Comparison of ENCODE assay signal across 12 cellular contexts in genomic region chrX:101191217-101191750, GRCh38. TPM values are rescaled to one million over a fixed set of nuclear protein-coding genes. Genes with fewer than 3 reads are reported as not detected.
DNase-seq lines count a peak whose midpoint lies in the region; ATAC-seq and TF ChIP-seq lines count a peak whose summit lies in the region.
"Had no signal": no experiment of that assay in that cellular context is flagged by ENCODE, and none has a peak within 500 bp of the region (broad histone marks: within the 10 kb centered on the region; RNA-seq: fewer than 3 reads in every experiment).

No MANE protein-coding gene starts in this region.

- H3K9me3 ChIP-seq in breast epithelium = peaks cover 0 to 4% of the 10 kb centered on the region in 2 donors
- no peaks in the 10 kb centered on the region for H3K9me3 ChIP-seq in gastroesophageal sphincter
- H3K9me3 ChIP-seq: A549 had no signal

- H3K27me3 ChIP-seq in breast epithelium (peaks cover 0 to 51% of the 10 kb centered on the region in 2 donors), gastroesophageal sphincter (no peaks in the 10 kb centered on the region)

- H3K27ac Mint-ChIP-seq in MCF 10A (ENCODE audit: low read depth, unreplicated experiment) (no peak overlapping the region), nephron (peak overlapping the region in 1 of 3 experiments; percentile 41)
- H3K27ac Mint-ChIP-seq in T-helper 2 cell treated with Interferon-gamma antibody and Interleukin-4, amounts not matched to agents 5 μg/mL and 100 μg/mL, for 36 hours = no peak overlapping the region
- H3K27ac Mint-ChIP-seq: activated naive CD4-positive, alpha-beta T cell treated with anti-CD3 and anti-CD28 coated beads for 36 hours had no signal

- no peaks in the 10 kb centered on the region for H3K9me3 Mint-ChIP-seq in MCF 10A (ENCODE audit: unreplicated experiment)
- H3K9me3 Mint-ChIP-seq in nephron = peaks cover 40% of the 10 kb centered on the region
- H3K9me3 Mint-ChIP-seq in T-helper 2 cell treated with Interferon-gamma antibody and Interleukin-4, amounts not matched to agents 5 μg/mL and 100 μg/mL, for 36 hours = no peaks in the 10 kb centered on the region
- H3K9me3 Mint-ChIP-seq: activated naive CD4-positive, alpha-beta T cell treated with anti-CD3 and anti-CD28 coated beads for 36 hours had no signal

- H3K27me3 Mint-ChIP-seq in MCF 10A (ENCODE audit: insufficient read depth, unreplicated experiment) (peaks cover 40% of the 10 kb centered on the region), nephron (ENCODE audit: low read depth) (no peaks in the 10 kb centered on the region)
- H3K27me3 Mint-ChIP-seq in T-helper 2 cell treated with Interferon-gamma antibody and Interleukin-4, amounts not matched to agents 5 μg/mL and 100 μg/mL, for 36 hours (ENCODE audit: low read depth) = peaks cover 11% of the 10 kb centered on the region

- WGBS in gastroesophageal sphincter (ENCODE audit: low coverage in 1 of 2), 2 donors = 1 to 51% methylated on average over 13 to 14 of the region's 50 CpGs

- H3K4me1 ChIP-seq in breast epithelium (no peaks in the 10 kb centered on the region), gastroesophageal sphincter (no peaks in the 10 kb centered on the region)
- H3K4me1 ChIP-seq: A549 had no signal

- H3K4me3 Mint-ChIP-seq in MCF 10A (ENCODE audit: unreplicated experiment) (no peak overlapping the region), nephron (peak overlapping the region; percentile 64 to 77 (median 76))
- no peak overlapping the region for H3K4me3 Mint-ChIP-seq in T-helper 2 cell treated with Interferon-gamma antibody and Interleukin-4, amounts not matched to agents 5 μg/mL and 100 μg/mL, for 36 hours
- H3K4me3 Mint-ChIP-seq: activated naive CD4-positive, alpha-beta T cell treated with anti-CD3 and anti-CD28 coated beads for 36 hours had no signal

- ATAC-seq in gastroesophageal sphincter = peak; percentile 75
- no peak for ATAC-seq in HG02885 (IDR thresholded peaks at IDR 0.05; ENCODE audit: poor library complexity, unreplicated experiment)
- no peak for ATAC-seq in HG03159 (IDR thresholded peaks at IDR 0.05; ENCODE audit: unreplicated experiment)
- ATAC-seq: A549, esophagus mucosa had no signal

- TF ChIP-seq EP300 in gastroesophageal sphincter (IDR thresholded peaks at IDR 0.05) = no peak

- H3K36me3 ChIP-seq in breast epithelium (no peaks in the 10 kb centered on the region), gastroesophageal sphincter (no peaks in the 10 kb centered on the region)

- TF ChIP-seq POLR2A in breast epithelium (IDR thresholded peaks at IDR 0.05) (no peak), gastroesophageal sphincter (IDR thresholded peaks at IDR 0.05) (no peak)

- POLR2A ChIA-PET in MCF 10A (lab: Yijun Ruan, JAX) = no interaction called here

- no TSS peak for BruUV-seq in MCF 10A (replicated peaks; lab: Mats Ljungman, UMichigan)

- intact Hi-C loops in breast epithelium (cut with DNase I; ENCODE audit: low total_unique reads) (no loop called here), MCF 10A (cut with micrococcal nuclease) (no loop called here)

- TF ChIP-seq CTCF in breast epithelium (IDR thresholded peaks at IDR 0.05) (no peak), MCF 10A (IDR thresholded peaks at IDR 0.05; ENCODE audit: unreplicated experiment) (no peak), gastroesophageal sphincter (IDR thresholded peaks at IDR 0.05) (no peak), nephron (IDR thresholded peaks at IDR 0.05; ENCODE audit: unreplicated experiment in 3 of 3) (no peak)

- H3K36me3 Mint-ChIP-seq in MCF 10A (ENCODE audit: insufficient read depth, unreplicated experiment) (no peaks in the 10 kb centered on the region), nephron (ENCODE audit: low read depth) (no peaks in the 10 kb centered on the region)
- no peaks in the 10 kb centered on the region for H3K36me3 Mint-ChIP-seq in T-helper 2 cell treated with Interferon-gamma antibody and Interleukin-4, amounts not matched to agents 5 μg/mL and 100 μg/mL, for 36 hours (ENCODE audit: low read depth)

- CTCF ChIA-PET in MCF 10A (lab: Yijun Ruan, JAX) = interaction anchor here (0.6 kb wide), 1 partner anchor 27 kb away, joined by 3 read pairs; no protein-coding TSS in a partner anchor

- no peaks in the 10 kb centered on the region for H3K4me1 Mint-ChIP-seq in MCF 10A (ENCODE audit: insufficient read depth, unreplicated experiment)
- no peaks in the 10 kb centered on the region for H3K4me1 Mint-ChIP-seq in nephron
- no peaks in the 10 kb centered on the region for H3K4me1 Mint-ChIP-seq in T-helper 2 cell treated with Interferon-gamma antibody and Interleukin-4, amounts not matched to agents 5 μg/mL and 100 μg/mL, for 36 hours (ENCODE audit: low read depth)

- DNase-seq in breast epithelium (ENCODE audit: low spot score in 2 of 2) = no peak
- DNase-seq in MCF 10A (ENCODE audit: unreplicated experiment) = no peak
- DNase-seq in COR-L47 (lab: John Stamatoyannopoulos, UW) = no peak
- DNase-seq in T-helper 2 cell treated with Interferon-gamma antibody and Interleukin-4, amounts not matched to agents 5 μg/mL and 100 μg/mL, for 36 hours (ENCODE audit: low spot score) = no peak
- DNase-seq: activated naive CD4-positive, alpha-beta T cell treated with anti-CD3 and anti-CD28 coated beads for 36 hours; NCI-H82 had no signal

- H3K27ac ChIP-seq in breast epithelium (no peak overlapping the region), gastroesophageal sphincter (peak overlapping the region in 3 of 4 donors; percentile 57 to 74 (median 65))
- H3K27ac ChIP-seq: A549 had no signal

- H3K4me3 ChIP-seq in breast epithelium (peak overlapping the region; percentile 10 to 17 (median 11)), gastroesophageal sphincter (peak overlapping the region; percentile 13 to 44)
- H3K4me3 ChIP-seq: A549 had no signal

RNA-seq across cellular contexts. Expression of gene DRP2, which starts 28.3 kb away (rescaled TPM):
- total RNA-seq in breast epithelium = under 1 TPM; under 0.01 TPM
- total RNA-seq in MCF 10A (2022) = 0.40 and 0.47 TPM in 2 replicates
- under 1 TPM; 0.20 to 0.54 (median 0.31) TPM for total RNA-seq in gastroesophageal sphincter

Comparison
In these comparisons a context has a peak if more than half of its experiments do, and no peak if none do; other contexts are left out.
1. H3K27ac ChIP-seq: peak in gastroesophageal sphincter (3 of 4); none in breast epithelium (0 of 2).
2. H3K4me3 Mint-ChIP-seq: peak in nephron (3 of 3); none in MCF 10A (single experiment) and T-helper 2 cell treated with Interferon-gamma antibody and Interleukin-4, amounts not matched to agents 5 μg/mL and 100 μg/mL, for 36 hours (single experiment).